Comparison of ENCODE assay signal across 10 cellular contexts in the genomic region with DNA sequence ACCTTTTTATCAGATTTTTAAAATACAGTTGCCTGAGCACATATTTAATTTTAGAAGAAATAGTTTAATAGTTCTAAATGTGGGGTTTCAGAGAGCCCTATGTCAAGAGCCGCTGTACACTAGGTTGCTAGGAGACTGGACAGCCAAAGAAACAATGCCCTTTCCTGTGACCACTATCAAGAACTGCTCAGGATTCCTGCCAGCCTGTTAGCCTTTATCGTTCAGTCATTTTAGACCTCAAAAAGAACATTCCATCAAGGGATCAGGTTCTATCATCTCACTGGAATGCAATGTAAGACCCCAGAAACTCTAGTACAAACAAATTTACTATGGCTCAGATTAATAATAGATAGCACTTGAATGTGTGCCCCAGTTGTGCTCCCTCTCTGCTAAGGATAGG.
DNase-seq lines count a peak whose midpoint lies in the region; ATAC-seq and TF ChIP-seq lines count a peak whose summit lies in the region.
"Had no signal": no experiment of that assay in that cellular context is flagged by ENCODE, and none has a peak within 500 bp of the region (broad histone marks: within the 10 kb centered on the region; RNA-seq: fewer than 3 reads in every experiment).

No MANE protein-coding gene starts in this region.

- peak overlapping the region; percentile 98 for H2BK5ac ChIP-seq in IMR-90 (ENCODE audit: low read depth, low read length, poor library complexity, severe bottlenecking)

- peak overlapping the region; percentile 89 for H4K91ac ChIP-seq in IMR-90 (ENCODE audit: insufficient read depth, low read depth, low read length)

- peak overlapping the region; percentile 87; the same call in 2 of the 3 replicates for H2BK15ac ChIP-seq in IMR-90 (ENCODE audit: low read depth, low read length)

- BruUV-seq in IMR-90 (replicated peaks; lab: Mats Ljungman, UMichigan), result no TSS peak

- H4K20me1 ChIP-seq in IMR-90 (ENCODE audit: insufficient read depth, low read length), result no peaks in the 10 kb centered on the region

- no peaks in the 10 kb centered on the region for H3K36me3 ChIP-seq in IMR-90 (ENCODE audit: control insufficient read depth, insufficient read depth, low read length)
- H3K36me3 ChIP-seq in colonic mucosa, result no peaks in the 10 kb centered on the region
- H3K36me3 ChIP-seq in stomach, result no peaks in the 10 kb centered on the region

- peak overlapping the region; percentile 88; the same call in 1 of the 2 replicates for H3K23ac ChIP-seq in IMR-90 (ENCODE audit: low read depth, low read length)

- peaks cover 26% of the 10 kb centered on the region for H3K4me1 ChIP-seq in IMR-90 (ENCODE audit: control insufficient read depth, insufficient read depth, low read length)
- no peaks in the 10 kb centered on the region for H3K4me1 ChIP-seq in colonic mucosa
- peaks cover 0 to 40% (median 16%) of the 10 kb centered on the region in 4 donors for H3K4me1 ChIP-seq in stomach

- H2AK5ac ChIP-seq in IMR-90 (ENCODE audit: low read depth, low read length), result peak overlapping the region; percentile 75

- no CpG with 5 or more reads among the region's 2 CpGs for WGBS in IMR-90 (ENCODE audit: extremely low coverage in 2 of 2, insufficient read length in 1 of 2), 2 experiments
- WGBS in stomach, 5 donors, result 19 to 43% (median 26%) methylated on average over 2 of the region's 2 CpGs

- no peak overlapping the region for H2AFZ ChIP-seq in IMR-90 (replicated peaks; ENCODE audit: low read length, poor library complexity)

- no peaks in the 10 kb centered on the region for H3K9me3 ChIP-seq in IMR-90 (ENCODE audit: control insufficient read depth, insufficient read depth, low read length)
- no peaks in the 10 kb centered on the region for H3K9me3 ChIP-seq in colonic mucosa
- no peaks in the 10 kb centered on the region for H3K9me3 ChIP-seq in stomach
- H3K9me3 ChIP-seq: testis had no signal

- H3K27ac ChIP-seq in IMR-90 (ENCODE audit: insufficient read depth, low read length) (peak overlapping the region; percentile 96), colonic mucosa (peak overlapping the region; percentile 46), layer of hippocampus (ENCODE audit: low read depth, low read length) (peak overlapping the region; percentile 39), stomach (peak overlapping the region in 4 of 5 donors; percentile 72 to 85 (median 82))
- H3K27ac ChIP-seq: KMS-11 had no signal

- no peak overlapping the region for H3K4me3 ChIP-seq in IMR-90 (ENCODE audit: insufficient read depth, low read depth, low read length)
- H3K4me3 ChIP-seq in colonic mucosa, result no peak overlapping the region
- H3K4me3 ChIP-seq in stomach, result no peak overlapping the region
- H3K4me3 ChIP-seq: testis had no signal

- H3K4me2 ChIP-seq in IMR-90 (ENCODE audit: low read depth, low read length), result peak overlapping the region; percentile 71; the same call in 1 of the 2 replicates
- H3K4me2 ChIP-seq: KMS-11 had no signal

- H2AK9ac ChIP-seq in IMR-90 (replicated peaks; ENCODE audit: low read depth, low read length, poor library complexity), result no peak overlapping the region

- no peak for TF ChIP-seq RAD21 in IMR-90 (IDR thresholded peaks at IDR 0.05; ENCODE audit: low read length)

- peak overlapping the region; percentile 97 for H3K14ac ChIP-seq in IMR-90 (replicated peaks; ENCODE audit: low read depth, low read length)

- peak overlapping the region; percentile 96 for H2BK20ac ChIP-seq in IMR-90 (ENCODE audit: low read depth, low read length)

- peaks cover 6% of the 10 kb centered on the region for H3K9me1 ChIP-seq in IMR-90 (ENCODE audit: insufficient read depth, low read length)

- no peak; the same call in 1 of the 2 replicates for TF ChIP-seq POLR2A in IMR-90 (IDR thresholded peaks at IDR 0.05; ENCODE audit: low read depth, low read length)
- TF ChIP-seq POLR2A in stomach (IDR thresholded peaks at IDR 0.05), result no peak

- no peaks in the 10 kb centered on the region for H3K79me1 ChIP-seq in IMR-90 (ENCODE audit: low read depth in 1 of 2, low read length in 2 of 2)

- H3K18ac ChIP-seq in IMR-90 (ENCODE audit: low read depth, low read length), result peak overlapping the region; percentile 99

- intact Hi-C loops in IMR-90 (cut with micrococcal nuclease) (loop anchor here (2.0 to 5.0 kb wide), 2 partner anchors 48 to 65 kb away; no protein-coding TSS in a partner anchor), colonic mucosa (cut with DNase I) (no loop called here), stomach (cut with DNase I; ENCODE audit: low total_unique reads) (no loop called here)

- CTCF ChIA-PET in IMR-90 (lab: Yijun Ruan, JAX), result interaction anchor here (0.6 kb wide), 1 partner anchor 292 kb away, joined by 3 read pairs; no protein-coding TSS in a partner anchor

- peak overlapping the region; percentile 81 for H3K56ac ChIP-seq in IMR-90 (ENCODE audit: extremely low read depth, insufficient read depth, low read length)

- peak overlapping the region; percentile 97 for H2BK120ac ChIP-seq in IMR-90 (ENCODE audit: low read depth, low read length)

- peak overlapping the region; percentile 41 to 96 for H4K8ac ChIP-seq in IMR-90 (ENCODE audit: low read depth in 2 of 2, low read length in 2 of 2)

- POLR2A ChIA-PET in IMR-90 (lab: Charles Lee; ENCODE audit: unreplicated experiment), result interaction anchor here (0.8 to 5.0 kb wide), 2 partner anchors 178 to 181 kb away, joined by 3 to 36 read pairs; partner anchors contain the start of gene CCN2

- TF ChIP-seq CTCF in IMR-90 (conservative IDR thresholded peaks at IDR 0.05; ENCODE audit: low read depth, low read length) (no peak), colonic mucosa (IDR thresholded peaks at IDR 0.05) (no peak), stomach (IDR thresholded peaks at IDR 0.05) (no peak)

- in situ Hi-C loops in IMR-90 (cut with MboI; ENCODE audit: low sequenced_read_pairs), result loop anchor here (5.0 kb wide), 2 partner anchors 75 to 180 kb away; partner anchors contain the start of gene CCN2

- no peaks in the 10 kb centered on the region for H3K27me3 ChIP-seq in IMR-90 (ENCODE audit: control insufficient read depth, insufficient read depth, low read length)
- H3K27me3 ChIP-seq in colonic mucosa, result no peaks in the 10 kb centered on the region
- no peaks in the 10 kb centered on the region for H3K27me3 ChIP-seq in layer of hippocampus (ENCODE audit: control insufficient read depth, insufficient read depth, low read length)
- no peaks in the 10 kb centered on the region for H3K27me3 ChIP-seq in stomach
- H3K27me3 ChIP-seq: testis had no signal

- no peak for TF ChIP-seq EP300 in stomach (IDR thresholded peaks at IDR 0.05)

- DNase-seq in IMR-90 (peak; percentile 58), colonic mucosa (no peak), stomach (no peak), UCSD-AML1 (lab: John Stamatoyannopoulos, UW; ENCODE audit: unreplicated experiment) (no peak)
- no peak for DNase-seq in activated CD4-positive, alpha-beta T cell treated with anti-CD3 and anti-CD28 coated beads, Interleukin-2, amount 50 U/mL, for 48 hours
- no peak for DNase-seq in activated CD4-positive, alpha-beta T cell treated with anti-CD3 and anti-CD28 coated beads for 4 hours
- DNase-seq: testis had no signal

- 0 out of 2 replicates have a peak, but pooled peaks have one; percentile 3 for ATAC-seq in IMR-90 (ENCODE audit: low read depth)
- no peak for ATAC-seq in HG02678 (IDR thresholded peaks at IDR 0.05; ENCODE audit: unreplicated experiment)

- peak overlapping the region; percentile 94 for H3K4ac ChIP-seq in IMR-90 (ENCODE audit: low read depth, low read length)

- dilution Hi-C loops in IMR-90 (cut with HindIII; ENCODE audit: low sequenced_read_pairs, unreplicated experiment), result no loop called here

- H4K5ac ChIP-seq in IMR-90 (ENCODE audit: low read depth, low read length), result peak overlapping the region; percentile 98

- peak overlapping the region; percentile 73 for H3K9ac ChIP-seq in IMR-90 (ENCODE audit: low read depth, low read length)
- peak overlapping the region in 1 of 2 donors; percentile 10 for H3K9ac ChIP-seq in colonic mucosa (ENCODE audit: low read depth in 2 of 2, low read length in 2 of 2)
- H3K9ac ChIP-seq: KMS-11 had no signal

TF ChIP-seq in IMR-90, 13 proteins besides CTCF, POLR2A, EP300 and RAD21:
- TF ChIP-seq MAFK (IDR thresholded peaks at IDR 0.05; ENCODE audit: low read depth, low read length), result no peak
- TF ChIP-seq RCOR1 (IDR thresholded peaks at IDR 0.05; ENCODE audit: insufficient replicate concordance, low read length), result no peak
- no peak for TF ChIP-seq SMC3 (IDR thresholded peaks at IDR 0.05; ENCODE audit: low read depth, low read length)
- no peak for TF ChIP-seq CEBPB (IDR thresholded peaks at IDR 0.05; ENCODE audit: low read depth, low read length)
- TF ChIP-seq MAZ (IDR thresholded peaks at IDR 0.05; ENCODE audit: borderline replicate concordance, low read depth, low read length), result no peak
- no peak for TF ChIP-seq USF2 (IDR thresholded peaks at IDR 0.05; ENCODE audit: low read depth, low read length)
- TF ChIP-seq RFX5 (IDR thresholded peaks at IDR 0.05; ENCODE audit: low read depth, low read length), result no peak
- TF ChIP-seq FOS (IDR thresholded peaks at IDR 0.05; ENCODE audit: low read depth, low read length), result no peak
- TF ChIP-seq CHD1 (IDR thresholded peaks at IDR 0.05; ENCODE audit: low read depth, low read length), result no peak
- TF ChIP-seq MXI1 (IDR thresholded peaks at IDR 0.05; ENCODE audit: borderline replicate concordance, low read depth, low read length), result no peak
- TF ChIP-seq ELK1 (IDR thresholded peaks at IDR 0.05; ENCODE audit: borderline replicate concordance, low read depth, low read length), result no peak
- no peak for TF ChIP-seq BHLHE40 (IDR thresholded peaks at IDR 0.05; ENCODE audit: low read depth, low read length)
- no peak for TF ChIP-seq NFE2L2 (IDR thresholded peaks at IDR 0.05; ENCODE audit: low read depth, low read length)

Comparison
In these comparisons a context has a peak if more than half of its experiments do, and no peak if none do; other contexts are left out.
1. H3K27ac ChIP-seq: peak in every context shown above with its lines; median percentile 96 in IMR-90; 82 in stomach; 46 in colonic mucosa; 39 in layer of hippocampus.